Comparison of ENCODE assay signal across 1 cellular context in the genomic region with DNA sequence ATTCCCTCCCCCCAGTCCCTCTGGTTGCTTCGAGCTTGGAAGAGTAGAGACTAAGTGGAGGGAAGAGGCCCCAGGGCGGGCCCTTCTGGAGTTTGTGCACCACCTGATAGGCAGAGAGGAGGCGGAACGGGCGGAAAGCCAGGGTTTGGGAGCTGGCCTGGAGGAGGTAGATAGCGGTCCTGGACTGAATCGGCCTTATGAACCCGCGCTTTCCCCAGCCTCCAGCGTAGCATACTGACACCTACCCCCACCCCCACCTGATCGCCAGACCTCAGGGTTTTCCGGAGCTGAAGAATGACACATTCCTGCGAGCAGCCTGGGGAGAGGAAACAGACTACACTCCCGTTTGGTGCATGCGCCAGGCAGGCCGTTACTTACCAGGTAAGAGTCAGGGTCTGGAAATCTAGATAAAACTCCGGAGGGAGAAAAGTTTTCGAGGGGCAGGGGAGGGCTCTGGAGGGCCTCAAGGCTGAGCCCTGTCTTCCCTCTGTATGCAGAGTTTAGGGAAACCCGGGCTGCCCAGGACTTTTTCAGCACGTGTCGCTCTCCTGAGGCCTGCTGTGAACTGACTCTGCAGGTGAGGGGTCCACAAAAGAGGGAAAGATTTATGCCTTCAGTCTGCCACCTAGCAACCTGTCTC.
A peak's percentile ranks its signal among the peaks of the same experiment; 100 is the strongest.
TF ChIP-seq lines count a peak whose summit lies in the region.

No MANE protein-coding gene starts in this region.

TF ChIP-seq in K562, 482 proteins besides CTCF, POLR2A, EP300 and RAD21 (continued from another document and continues in another):
- TF ChIP-seq C11orf30 (IDR thresholded peaks at IDR 0.05; ENCODE audit: low read depth) (no peak), HNRNPLL (IDR thresholded peaks at IDR 0.05; ENCODE audit: low read depth, low read length, poor library complexity, severe bottlenecking) (peak; percentile 84), ZZZ3 (IDR thresholded peaks at IDR 0.05) (no peak; the same call in none of the 2 replicates), ZNF324 (CRISPR knock-in tag; IDR thresholded peaks at IDR 0.05) (no peak), ILK (tag; IDR thresholded peaks at IDR 0.05; ENCODE audit: borderline replicate concordance, low read depth) (no peak), TBP (optimal IDR thresholded peaks at IDR 0.05; ENCODE audit: low read depth, low read length) (peak; percentile 80), TOE1 (IDR thresholded peaks at IDR 0.05; ENCODE audit: borderline replicate concordance) (peak; percentile 18; the same call in 1 of the 2 replicates), TOE1 (CRISPR knock-in tag; IDR thresholded peaks at IDR 0.05; ENCODE audit: borderline replicate concordance, low read depth) (no peak), FOXJ2 (tag; IDR thresholded peaks at IDR 0.05) (no peak), ZNF124 (CRISPR knock-in tag; IDR thresholded peaks at IDR 0.05) (no peak), RBM15 (IDR thresholded peaks at IDR 0.05; ENCODE audit: insufficient read depth, low read length) (no peak), MYNN (IDR thresholded peaks at IDR 0.05) (no peak; the same call in 1 of the 2 replicates), MYNN (CRISPR knock-in tag; IDR thresholded peaks at IDR 0.05) (no peak), ZNF184 (CRISPR knock-in tag; IDR thresholded peaks at IDR 0.05) (no peak), KLF1 (tag; IDR thresholded peaks at IDR 0.05) (peak; percentile 70), NR2F6 (CRISPR knock-in tag; IDR thresholded peaks at IDR 0.05) (no peak), ETV1 (tag; conservative IDR thresholded peaks at IDR 0.05; ENCODE audit: low read depth) (peak; percentile 93), ZNF174 (CRISPR knock-in tag; IDR thresholded peaks at IDR 0.05) (no peak), DMBX1 (CRISPR knock-in tag; IDR thresholded peaks at IDR 0.05; ENCODE audit: borderline replicate concordance) (peak; percentile 27; the same call in 1 of the 2 replicates), ZNF217 (CRISPR knock-in tag; IDR thresholded peaks at IDR 0.05) (no peak), ZNF75A (CRISPR knock-in tag; IDR thresholded peaks at IDR 0.05) (no peak), ZNF431 (CRISPR knock-in tag; IDR thresholded peaks at IDR 0.05) (peak; percentile 12), ZNF507 (tag; conservative IDR thresholded peaks at IDR 0.05) (no peak), SOX6 (IDR thresholded peaks at IDR 0.05) (peak; percentile 93), KLF10 (CRISPR knock-in tag; IDR thresholded peaks at IDR 0.05) (no peak), SLC30A9 (CRISPR knock-in tag; IDR thresholded peaks at IDR 0.05) (no peak), GABPB2 (CRISPR knock-in tag; conservative IDR thresholded peaks at IDR 0.05) (no peak), NFE2L1 (tag; IDR thresholded peaks at IDR 0.05; ENCODE audit: borderline replicate concordance, low read depth) (no peak), MAFG (tag; conservative IDR thresholded peaks at IDR 0.05) (no peak), STAG1 (CRISPR knock-in tag; IDR thresholded peaks at IDR 0.05; ENCODE audit: borderline replicate concordance) (no peak), FOXK1 (CRISPR knock-in tag; IDR thresholded peaks at IDR 0.05; ENCODE audit: borderline replicate concordance) (no peak), NFRKB (IDR thresholded peaks at IDR 0.05; ENCODE audit: low read depth) (no peak; the same call in none of the 2 replicates), IFI16 (CRISPR knock-in tag; IDR thresholded peaks at IDR 0.05) (no peak), ZNF253 (CRISPR knock-in tag; conservative IDR thresholded peaks at IDR 0.05) (no peak), FOXA1 (IDR thresholded peaks at IDR 0.05; ENCODE audit: borderline replicate concordance) (no peak), HIVEP1 (CRISPR knock-in tag; IDR thresholded peaks at IDR 0.05) (no peak)
- TF ChIP-seq, protein P1, sequence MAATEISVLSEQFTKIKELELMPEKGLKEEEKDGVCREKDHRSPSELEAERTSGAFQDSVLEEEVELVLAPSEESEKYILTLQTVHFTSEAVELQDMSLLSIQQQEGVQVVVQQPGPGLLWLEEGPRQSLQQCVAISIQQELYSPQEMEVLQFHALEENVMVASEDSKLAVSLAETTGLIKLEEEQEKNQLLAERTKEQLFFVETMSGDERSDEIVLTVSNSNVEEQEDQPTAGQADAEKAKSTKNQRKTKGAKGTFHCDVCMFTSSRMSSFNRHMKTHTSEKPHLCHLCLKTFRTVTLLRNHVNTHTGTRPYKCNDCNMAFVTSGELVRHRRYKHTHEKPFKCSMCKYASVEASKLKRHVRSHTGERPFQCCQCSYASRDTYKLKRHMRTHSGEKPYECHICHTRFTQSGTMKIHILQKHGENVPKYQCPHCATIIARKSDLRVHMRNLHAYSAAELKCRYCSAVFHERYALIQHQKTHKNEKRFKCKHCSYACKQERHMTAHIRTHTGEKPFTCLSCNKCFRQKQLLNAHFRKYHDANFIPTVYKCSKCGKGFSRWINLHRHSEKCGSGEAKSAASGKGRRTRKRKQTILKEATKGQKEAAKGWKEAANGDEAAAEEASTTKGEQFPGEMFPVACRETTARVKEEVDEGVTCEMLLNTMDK (IDR thresholded peaks at IDR 0.05; ENCODE audit: borderline replicate concordance, insufficient read depth, low read depth, low read length, poor library complexity, severe bottlenecking): no peak
- TF ChIP-seq, protein P2, sequence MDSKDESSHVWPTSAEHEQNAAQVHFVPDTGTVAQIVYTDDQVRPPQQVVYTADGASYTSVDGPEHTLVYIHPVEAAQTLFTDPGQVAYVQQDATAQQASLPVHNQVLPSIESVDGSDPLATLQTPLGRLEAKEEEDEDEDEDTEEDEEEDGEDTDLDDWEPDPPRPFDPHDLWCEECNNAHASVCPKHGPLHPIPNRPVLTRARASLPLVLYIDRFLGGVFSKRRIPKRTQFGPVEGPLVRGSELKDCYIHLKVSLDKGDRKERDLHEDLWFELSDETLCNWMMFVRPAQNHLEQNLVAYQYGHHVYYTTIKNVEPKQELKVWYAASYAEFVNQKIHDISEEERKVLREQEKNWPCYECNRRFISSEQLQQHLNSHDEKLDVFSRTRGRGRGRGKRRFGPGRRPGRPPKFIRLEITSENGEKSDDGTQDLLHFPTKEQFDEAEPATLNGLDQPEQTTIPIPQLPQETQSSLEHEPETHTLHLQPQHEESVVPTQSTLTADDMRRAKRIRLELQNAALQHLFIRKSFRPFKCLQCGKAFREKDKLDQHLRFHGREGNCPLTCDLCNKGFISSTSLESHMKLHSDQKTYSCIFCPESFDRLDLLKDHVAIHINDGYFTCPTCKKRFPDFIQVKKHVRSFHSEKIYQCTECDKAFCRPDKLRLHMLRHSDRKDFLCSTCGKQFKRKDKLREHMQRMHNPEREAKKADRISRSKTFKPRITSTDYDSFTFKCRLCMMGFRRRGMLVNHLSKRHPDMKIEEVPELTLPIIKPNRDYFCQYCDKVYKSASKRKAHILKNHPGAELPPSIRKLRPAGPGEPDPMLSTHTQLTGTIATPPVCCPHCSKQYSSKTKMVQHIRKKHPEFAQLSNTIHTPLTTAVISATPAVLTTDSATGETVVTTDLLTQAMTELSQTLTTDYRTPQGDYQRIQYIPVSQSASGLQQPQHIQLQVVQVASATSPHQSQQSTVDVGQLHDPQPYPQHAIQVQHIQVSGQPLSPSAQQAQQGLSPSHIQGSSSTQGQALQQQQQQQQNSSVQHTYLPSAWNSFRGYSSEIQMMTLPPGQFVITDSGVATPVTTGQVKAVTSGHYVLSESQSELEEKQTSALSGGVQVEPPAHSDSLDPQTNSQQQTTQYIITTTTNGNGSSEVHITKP (IDR thresholded peaks at IDR 0.05; ENCODE audit: partially characterized antibody): peak; percentile 81
- TF ChIP-seq, protein P3, sequence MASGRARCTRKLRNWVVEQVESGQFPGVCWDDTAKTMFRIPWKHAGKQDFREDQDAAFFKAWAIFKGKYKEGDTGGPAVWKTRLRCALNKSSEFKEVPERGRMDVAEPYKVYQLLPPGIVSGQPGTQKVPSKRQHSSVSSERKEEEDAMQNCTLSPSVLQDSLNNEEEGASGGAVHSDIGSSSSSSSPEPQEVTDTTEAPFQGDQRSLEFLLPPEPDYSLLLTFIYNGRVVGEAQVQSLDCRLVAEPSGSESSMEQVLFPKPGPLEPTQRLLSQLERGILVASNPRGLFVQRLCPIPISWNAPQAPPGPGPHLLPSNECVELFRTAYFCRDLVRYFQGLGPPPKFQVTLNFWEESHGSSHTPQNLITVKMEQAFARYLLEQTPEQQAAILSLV (tag; IDR thresholded peaks at IDR 0.05): no peak
- TF ChIP-seq, protein P4, sequence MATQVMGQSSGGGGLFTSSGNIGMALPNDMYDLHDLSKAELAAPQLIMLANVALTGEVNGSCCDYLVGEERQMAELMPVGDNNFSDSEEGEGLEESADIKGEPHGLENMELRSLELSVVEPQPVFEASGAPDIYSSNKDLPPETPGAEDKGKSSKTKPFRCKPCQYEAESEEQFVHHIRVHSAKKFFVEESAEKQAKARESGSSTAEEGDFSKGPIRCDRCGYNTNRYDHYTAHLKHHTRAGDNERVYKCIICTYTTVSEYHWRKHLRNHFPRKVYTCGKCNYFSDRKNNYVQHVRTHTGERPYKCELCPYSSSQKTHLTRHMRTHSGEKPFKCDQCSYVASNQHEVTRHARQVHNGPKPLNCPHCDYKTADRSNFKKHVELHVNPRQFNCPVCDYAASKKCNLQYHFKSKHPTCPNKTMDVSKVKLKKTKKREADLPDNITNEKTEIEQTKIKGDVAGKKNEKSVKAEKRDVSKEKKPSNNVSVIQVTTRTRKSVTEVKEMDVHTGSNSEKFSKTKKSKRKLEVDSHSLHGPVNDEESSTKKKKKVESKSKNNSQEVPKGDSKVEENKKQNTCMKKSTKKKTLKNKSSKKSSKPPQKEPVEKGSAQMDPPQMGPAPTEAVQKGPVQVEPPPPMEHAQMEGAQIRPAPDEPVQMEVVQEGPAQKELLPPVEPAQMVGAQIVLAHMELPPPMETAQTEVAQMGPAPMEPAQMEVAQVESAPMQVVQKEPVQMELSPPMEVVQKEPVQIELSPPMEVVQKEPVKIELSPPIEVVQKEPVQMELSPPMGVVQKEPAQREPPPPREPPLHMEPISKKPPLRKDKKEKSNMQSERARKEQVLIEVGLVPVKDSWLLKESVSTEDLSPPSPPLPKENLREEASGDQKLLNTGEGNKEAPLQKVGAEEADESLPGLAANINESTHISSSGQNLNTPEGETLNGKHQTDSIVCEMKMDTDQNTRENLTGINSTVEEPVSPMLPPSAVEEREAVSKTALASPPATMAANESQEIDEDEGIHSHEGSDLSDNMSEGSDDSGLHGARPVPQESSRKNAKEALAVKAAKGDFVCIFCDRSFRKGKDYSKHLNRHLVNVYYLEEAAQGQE (CRISPR knock-in tag; IDR thresholded peaks at IDR 0.05; ENCODE audit: low read depth): no peak
- TF ChIP-seq, protein P5, sequence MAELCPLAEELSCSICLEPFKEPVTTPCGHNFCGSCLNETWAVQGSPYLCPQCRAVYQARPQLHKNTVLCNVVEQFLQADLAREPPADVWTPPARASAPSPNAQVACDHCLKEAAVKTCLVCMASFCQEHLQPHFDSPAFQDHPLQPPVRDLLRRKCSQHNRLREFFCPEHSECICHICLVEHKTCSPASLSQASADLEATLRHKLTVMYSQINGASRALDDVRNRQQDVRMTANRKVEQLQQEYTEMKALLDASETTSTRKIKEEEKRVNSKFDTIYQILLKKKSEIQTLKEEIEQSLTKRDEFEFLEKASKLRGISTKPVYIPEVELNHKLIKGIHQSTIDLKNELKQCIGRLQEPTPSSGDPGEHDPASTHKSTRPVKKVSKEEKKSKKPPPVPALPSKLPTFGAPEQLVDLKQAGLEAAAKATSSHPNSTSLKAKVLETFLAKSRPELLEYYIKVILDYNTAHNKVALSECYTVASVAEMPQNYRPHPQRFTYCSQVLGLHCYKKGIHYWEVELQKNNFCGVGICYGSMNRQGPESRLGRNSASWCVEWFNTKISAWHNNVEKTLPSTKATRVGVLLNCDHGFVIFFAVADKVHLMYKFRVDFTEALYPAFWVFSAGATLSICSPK (IDR thresholded peaks at IDR 0.05; ENCODE audit: borderline replicate concordance): no peak
- TF ChIP-seq, protein P6, sequence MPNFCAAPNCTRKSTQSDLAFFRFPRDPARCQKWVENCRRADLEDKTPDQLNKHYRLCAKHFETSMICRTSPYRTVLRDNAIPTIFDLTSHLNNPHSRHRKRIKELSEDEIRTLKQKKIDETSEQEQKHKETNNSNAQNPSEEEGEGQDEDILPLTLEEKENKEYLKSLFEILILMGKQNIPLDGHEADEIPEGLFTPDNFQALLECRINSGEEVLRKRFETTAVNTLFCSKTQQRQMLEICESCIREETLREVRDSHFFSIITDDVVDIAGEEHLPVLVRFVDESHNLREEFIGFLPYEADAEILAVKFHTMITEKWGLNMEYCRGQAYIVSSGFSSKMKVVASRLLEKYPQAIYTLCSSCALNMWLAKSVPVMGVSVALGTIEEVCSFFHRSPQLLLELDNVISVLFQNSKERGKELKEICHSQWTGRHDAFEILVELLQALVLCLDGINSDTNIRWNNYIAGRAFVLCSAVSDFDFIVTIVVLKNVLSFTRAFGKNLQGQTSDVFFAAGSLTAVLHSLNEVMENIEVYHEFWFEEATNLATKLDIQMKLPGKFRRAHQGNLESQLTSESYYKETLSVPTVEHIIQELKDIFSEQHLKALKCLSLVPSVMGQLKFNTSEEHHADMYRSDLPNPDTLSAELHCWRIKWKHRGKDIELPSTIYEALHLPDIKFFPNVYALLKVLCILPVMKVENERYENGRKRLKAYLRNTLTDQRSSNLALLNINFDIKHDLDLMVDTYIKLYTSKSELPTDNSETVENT (CRISPR knock-in tag; IDR thresholded peaks at IDR 0.05): no peak
- TF ChIP-seq, protein P7, sequence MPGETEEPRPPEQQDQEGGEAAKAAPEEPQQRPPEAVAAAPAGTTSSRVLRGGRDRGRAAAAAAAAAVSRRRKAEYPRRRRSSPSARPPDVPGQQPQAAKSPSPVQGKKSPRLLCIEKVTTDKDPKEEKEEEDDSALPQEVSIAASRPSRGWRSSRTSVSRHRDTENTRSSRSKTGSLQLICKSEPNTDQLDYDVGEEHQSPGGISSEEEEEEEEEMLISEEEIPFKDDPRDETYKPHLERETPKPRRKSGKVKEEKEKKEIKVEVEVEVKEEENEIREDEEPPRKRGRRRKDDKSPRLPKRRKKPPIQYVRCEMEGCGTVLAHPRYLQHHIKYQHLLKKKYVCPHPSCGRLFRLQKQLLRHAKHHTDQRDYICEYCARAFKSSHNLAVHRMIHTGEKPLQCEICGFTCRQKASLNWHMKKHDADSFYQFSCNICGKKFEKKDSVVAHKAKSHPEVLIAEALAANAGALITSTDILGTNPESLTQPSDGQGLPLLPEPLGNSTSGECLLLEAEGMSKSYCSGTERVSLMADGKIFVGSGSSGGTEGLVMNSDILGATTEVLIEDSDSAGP (CRISPR knock-in tag; IDR thresholded peaks at IDR 0.05): no peak
- TF ChIP-seq, protein P8, sequence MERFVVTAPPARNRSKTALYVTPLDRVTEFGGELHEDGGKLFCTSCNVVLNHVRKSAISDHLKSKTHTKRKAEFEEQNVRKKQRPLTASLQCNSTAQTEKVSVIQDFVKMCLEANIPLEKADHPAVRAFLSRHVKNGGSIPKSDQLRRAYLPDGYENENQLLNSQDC (CRISPR knock-in tag; IDR thresholded peaks at IDR 0.05): no peak
- TF ChIP-seq, protein P9, sequence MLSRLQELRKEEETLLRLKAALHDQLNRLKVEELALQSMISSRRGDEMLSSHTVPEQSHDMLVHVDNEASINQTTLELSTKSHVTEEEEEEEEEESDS (CRISPR knock-in tag; IDR thresholded peaks at IDR 0.05): no peak
- TF ChIP-seq, protein P10, sequence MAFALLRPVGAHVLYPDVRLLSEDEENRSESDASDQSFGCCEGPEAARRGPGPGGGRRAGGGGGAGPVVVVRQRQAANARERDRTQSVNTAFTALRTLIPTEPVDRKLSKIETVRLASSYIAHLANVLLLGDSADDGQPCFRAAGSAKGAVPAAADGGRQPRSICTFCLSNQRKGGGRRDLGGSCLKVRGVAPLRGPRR (CRISPR knock-in tag; IDR thresholded peaks at IDR 0.05): no peak
